ENCODE assay signal across 1 cellular context in genomic region chr11:103904324-103904667, GRCh38.
TF ChIP-seq lines count a peak whose summit lies in the region.

No MANE protein-coding gene starts in this region.

TF ChIP-seq in IMR-90, 13 proteins besides CTCF, POLR2A, EP300 and RAD21 (continued from another document):
- TF ChIP-seq MAZ (IDR thresholded peaks at IDR 0.05; ENCODE audit: borderline replicate concordance, low read depth, low read length): no peak
- no peak for TF ChIP-seq SMC3 (IDR thresholded peaks at IDR 0.05; ENCODE audit: low read depth, low read length)
- no peak for TF ChIP-seq BHLHE40 (IDR thresholded peaks at IDR 0.05; ENCODE audit: low read depth, low read length)
- TF ChIP-seq, protein P1, sequence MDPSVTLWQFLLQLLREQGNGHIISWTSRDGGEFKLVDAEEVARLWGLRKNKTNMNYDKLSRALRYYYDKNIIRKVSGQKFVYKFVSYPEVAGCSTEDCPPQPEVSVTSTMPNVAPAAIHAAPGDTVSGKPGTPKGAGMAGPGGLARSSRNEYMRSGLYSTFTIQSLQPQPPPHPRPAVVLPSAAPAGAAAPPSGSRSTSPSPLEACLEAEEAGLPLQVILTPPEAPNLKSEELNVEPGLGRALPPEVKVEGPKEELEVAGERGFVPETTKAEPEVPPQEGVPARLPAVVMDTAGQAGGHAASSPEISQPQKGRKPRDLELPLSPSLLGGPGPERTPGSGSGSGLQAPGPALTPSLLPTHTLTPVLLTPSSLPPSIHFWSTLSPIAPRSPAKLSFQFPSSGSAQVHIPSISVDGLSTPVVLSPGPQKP (IDR thresholded peaks at IDR 0.05; ENCODE audit: borderline replicate concordance, low read depth, low read length): no peak
- TF ChIP-seq MAFK (IDR thresholded peaks at IDR 0.05; ENCODE audit: low read depth, low read length): no peak
- no peak for TF ChIP-seq FOS (IDR thresholded peaks at IDR 0.05; ENCODE audit: low read depth, low read length)
